8 cellular contexts compared by ENCODE assay signal in genomic region chr3:89107461-89108035, GRCh38. TPM values are rescaled to one million over a fixed set of nuclear protein-coding genes. Genes with fewer than 3 reads are reported as not detected.
DNase-seq lines count a peak whose midpoint lies in the region; ATAC-seq and TF ChIP-seq lines count a peak whose summit lies in the region.

EPHA3 (plus strand) TSS chr3:89107621; CDS start chr3:89107749, 128 bp downstream.

- no peaks in the 10 kb centered on the region for H3K79me2 ChIP-seq in fibroblast of lung (ENCODE audit: control insufficient read depth, insufficient read depth, low read length)

- H3K4me3 ChIP-seq in fibroblast of lung (replicated peaks in 1 of 4; ENCODE audit: control extremely low read depth in 1 of 4, insufficient read depth in 1 of 4, low read depth in 3 of 4, low read length in 4 of 4), result peak within 1 kb of the TSS; percentile 54 to 82 (median 67)
- H3K4me3 ChIP-seq in muscle layer of colon (ENCODE audit: low read depth in 1 of 2, low read length in 2 of 2), result peak within 1 kb of the TSS; percentile 29 to 49
- H3K4me3 ChIP-seq in subcutaneous abdominal adipose tissue (ENCODE audit: low read depth in 1 of 5, low read length in 5 of 5), result peak within 1 kb of the TSS; percentile 65 to 85 (median 74)

- peak; percentile 95 for ATAC-seq in GM18508 (IDR thresholded peaks at IDR 0.05; ENCODE audit: insufficient read depth, unreplicated experiment)
- peak; percentile 93 for ATAC-seq in HG02943 (IDR thresholded peaks at IDR 0.05; ENCODE audit: low read depth, unreplicated experiment)

- H3K36me3 ChIP-seq in fibroblast of lung (ENCODE audit: control insufficient read depth, insufficient read depth, low read length), result no peaks in the 10 kb centered on the region
- no peaks in the 10 kb centered on the region for H3K36me3 ChIP-seq in muscle layer of colon (ENCODE audit: insufficient read depth, low read length)
- H3K36me3 ChIP-seq in subcutaneous abdominal adipose tissue (ENCODE audit: control insufficient read depth in 5 of 5, insufficient read depth in 5 of 5, low read length in 5 of 5), result no peaks in the 10 kb centered on the region

- H4K20me1 ChIP-seq in fibroblast of lung (ENCODE audit: control insufficient read depth, extremely low read depth, insufficient read depth, low read length), result no peaks in the 10 kb centered on the region

- peak within 1 kb of the TSS; percentile 98 for H2AFZ ChIP-seq in fibroblast of lung (ENCODE audit: low read length)

- peak; percentile 46 for DNase-seq in NCI-H226
- peak; percentile 38 for DNase-seq in activated T-cell treated with anti-CD3 and anti-CD28 coated beads, Interleukin-2, amount 50 U/mL, for 1 hour
- DNase-seq in fibroblast of lung (ENCODE audit: low read depth in 2 of 2), result peak; percentile 71 to 84

- H3K27ac ChIP-seq in 22Rv1, result peak within 1 kb of the TSS; percentile 84
- H3K27ac ChIP-seq in fibroblast of lung (ENCODE audit: insufficient read depth, low read length), result no peak within 1 kb of the TSS
- peak within 1 kb of the TSS; percentile 50 for H3K27ac ChIP-seq in muscle layer of colon (ENCODE audit: low read depth, low read length)
- no peak within 1 kb of the TSS for H3K27ac ChIP-seq in subcutaneous abdominal adipose tissue (ENCODE audit: low read depth, low read length)

- H3K27me3 ChIP-seq in fibroblast of lung (ENCODE audit: control insufficient read depth, insufficient read depth, low read length) (no peaks in the 10 kb centered on the region), muscle layer of colon (ENCODE audit: control insufficient read depth in 1 of 2, insufficient read depth in 2 of 2, low read length in 2 of 2) (peaks cover 8 to 11% of the 10 kb centered on the region in 2 donors), subcutaneous abdominal adipose tissue (ENCODE audit: control insufficient read depth in 5 of 5, insufficient read depth in 4 of 5, low read length in 5 of 5) (peaks cover 5 to 24% (median 10%) of the 10 kb centered on the region in 5 donors)

- no peaks in the 10 kb centered on the region for H3K9me3 ChIP-seq in fibroblast of lung (ENCODE audit: control insufficient read depth, insufficient read depth, low read depth, low read length)
- no peaks in the 10 kb centered on the region for H3K9me3 ChIP-seq in muscle layer of colon (ENCODE audit: low read length)
- H3K9me3 ChIP-seq in subcutaneous abdominal adipose tissue (ENCODE audit: control insufficient read depth in 5 of 5, low read length in 5 of 5), result no peaks in the 10 kb centered on the region

- H3K9ac ChIP-seq in fibroblast of lung (ENCODE audit: insufficient read depth, low read length), result no peak within 1 kb of the TSS
- H3K9ac ChIP-seq in muscle layer of colon (ENCODE audit: low read length), result no peak within 1 kb of the TSS
- H3K9ac ChIP-seq in subcutaneous abdominal adipose tissue (ENCODE audit: low read length in 5 of 5), result peak within 1 kb of the TSS in 2 of 5 donors; percentile 23 to 26

- H3K4me2 ChIP-seq in fibroblast of lung (ENCODE audit: extremely low read depth, insufficient read depth, low read length), result peak within 1 kb of the TSS; percentile 99

- TF ChIP-seq CTCF in 22Rv1 (IDR thresholded peaks at IDR 0.05) (no peak), fibroblast of lung (conservative IDR thresholded peaks at IDR 0.05 in 1 of 2, IDR thresholded peaks at IDR 0.05 in 1 of 2; ENCODE audit: low read depth in 1 of 2, low read length in 2 of 2) (no peak)

- H3K4me1 ChIP-seq in fibroblast of lung (ENCODE audit: control insufficient read depth, extremely low read depth, insufficient read depth, low read length), result no peaks in the 10 kb centered on the region
- peaks cover 4% of the 10 kb centered on the region for H3K4me1 ChIP-seq in muscle layer of colon (ENCODE audit: insufficient read depth, low read length)
- H3K4me1 ChIP-seq in subcutaneous abdominal adipose tissue (ENCODE audit: control insufficient read depth in 5 of 5, insufficient read depth in 5 of 5, low read length in 5 of 5), result peaks cover 6 to 13% (median 12%) of the 10 kb centered on the region in 5 donors

RNA-seq across cellular contexts. Expression of gene EPHA3, which starts in this region (rescaled TPM):
- 0.26 and 0.99 TPM in 2 replicates for total RNA-seq in fibroblast of lung
- 0.09 and 0.23 TPM in 2 replicates for polyA plus RNA-seq in fibroblast of lung
- 0.07 and 0.12 TPM in 2 replicates for polyA plus RNA-seq in fibroblast of lung (2012)
- 0.59 TPM in 1 of 2 replicates, not detected in the other for polyA minus RNA-seq in fibroblast of lung (ENCODE audit: low replicate concordance)

Comparison
In these comparisons a context has a peak if more than half of its experiments do, and no peak if none do; other contexts are left out.
1. Peak in DNase-seq, H3K4me3 ChIP-seq and H3K4me2 ChIP-seq in fibroblast of lung; RNA of the gene not detected or under 1 TPM.
2. H3K27ac ChIP-seq: peak in 22Rv1 (single experiment) and muscle layer of colon (single experiment); none in fibroblast of lung (single experiment) and subcutaneous abdominal adipose tissue (single experiment).
3. Peak in every context shown above with its lines, with median percentiles within 50 percentile points of each other: DNase-seq and H3K4me3 ChIP-seq.